ENCODE assay signal across 12 cellular contexts in genomic region chr1:226783202-226783601, GRCh38.
"Had no signal": no experiment of that assay in that cellular context is flagged by ENCODE, and none has a peak within 500 bp of the region (broad histone marks: within the 10 kb centered on the region; RNA-seq: fewer than 3 reads in every experiment).

No MANE protein-coding gene starts in this region.

- H3K36me3 ChIP-seq: ascending aorta, SJSA1, tibial nerve had no signal

- H3K27ac ChIP-seq: ascending aorta, SJSA1 had no signal

- H3K9me3 ChIP-seq: ascending aorta, SJSA1, tibial nerve had no signal

- H3K27me3 Mint-ChIP-seq: activated CD4-positive, alpha-beta memory T cell treated with anti-CD3 and anti-CD28 coated beads for 36 hours had no signal

- H3K36me3 Mint-ChIP-seq: activated CD4-positive, alpha-beta memory T cell treated with anti-CD3 and anti-CD28 coated beads for 36 hours; natural killer cell had no signal

- DNase-seq: activated CD4-positive, alpha-beta memory T cell treated with anti-CD3 and anti-CD28 coated beads for 36 hours; activated CD4-positive, alpha-beta T cell treated with anti-CD3 and anti-CD28 coated beads for 1 hour; activated naive CD4-positive, alpha-beta T cell; effector CD4-positive, alpha-beta T cell; kidney glomerular epithelial cell; natural killer cell; stimulated activated CD4-positive, alpha-beta T cell treated with anti-CD3 and anti-CD28 coated beads, Interleukin-4, amount 100 ng/mL, for 24 hours had no signal

- H3K27ac Mint-ChIP-seq: activated CD4-positive, alpha-beta memory T cell treated with anti-CD3 and anti-CD28 coated beads for 36 hours; activated T-helper 1 cell treated with anti-CD3 and anti-CD28 coated beads, Interleukin-12 subunit alpha, Interleukin-12 subunit beta, Interleukin-2, Interleukin-4 antibody, amounts not matched to agents 30 ng/mL and 10 ng/mL and 1 ng/mL, durations not matched to agents 14 hours and 24 hours and 36 hours; natural killer cell had no signal

- H3K9me3 Mint-ChIP-seq: activated CD4-positive, alpha-beta memory T cell treated with anti-CD3 and anti-CD28 coated beads for 36 hours; activated T-helper 1 cell treated with anti-CD3 and anti-CD28 coated beads, Interleukin-12 subunit alpha, Interleukin-12 subunit beta, Interleukin-2, Interleukin-4 antibody, amounts not matched to agents 30 ng/mL and 10 ng/mL and 1 ng/mL, durations not matched to agents 14 hours and 24 hours and 36 hours; natural killer cell had no signal

- ATAC-seq: natural killer cell had no signal

- H3K4me3 Mint-ChIP-seq: activated CD4-positive, alpha-beta memory T cell treated with anti-CD3 and anti-CD28 coated beads for 36 hours; activated T-helper 1 cell treated with anti-CD3 and anti-CD28 coated beads, Interleukin-12 subunit alpha, Interleukin-12 subunit beta, Interleukin-2, Interleukin-4 antibody, amounts not matched to agents 30 ng/mL and 10 ng/mL and 1 ng/mL, durations not matched to agents 14 hours and 24 hours and 36 hours; natural killer cell had no signal

- H3K4me3 ChIP-seq: ascending aorta, lung, SJSA1, tibial nerve had no signal

- H3K27me3 ChIP-seq: ascending aorta, SJSA1, tibial nerve had no signal
